10 cellular contexts compared by ENCODE assay signal in the genomic region with DNA sequence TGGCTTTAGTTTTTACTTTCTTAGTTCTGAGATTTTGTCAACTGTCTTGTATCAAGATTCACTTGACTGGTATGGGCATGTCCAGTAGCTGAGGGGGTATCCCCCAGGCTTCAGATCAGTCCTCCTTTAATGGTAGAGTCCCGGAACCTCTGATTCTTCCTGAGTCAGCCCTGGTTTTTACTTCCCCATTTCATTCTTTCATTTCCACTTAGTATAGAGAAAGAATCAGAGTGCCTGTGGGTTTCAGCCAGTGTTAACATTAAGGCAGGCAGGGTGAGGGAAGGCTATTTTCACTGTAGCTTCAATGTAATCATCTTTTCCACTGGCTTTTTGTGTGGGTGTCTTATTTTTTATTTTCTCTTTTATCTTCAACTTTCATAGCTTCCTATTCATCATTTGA. TPM values are rescaled to one million over a fixed set of nuclear protein-coding genes. Genes with fewer than 3 reads are reported as not detected.
A peak's percentile ranks its signal among the peaks of the same experiment; 100 is the strongest.
DNase-seq lines count a peak whose midpoint lies in the region; ATAC-seq and TF ChIP-seq lines count a peak whose summit lies in the region.
"Had no signal": no experiment of that assay in that cellular context is flagged by ENCODE, and none has a peak within 500 bp of the region (broad histone marks: within the 10 kb centered on the region; RNA-seq: fewer than 3 reads in every experiment).

No MANE protein-coding gene starts in this region.

- H3K4me3 Mint-ChIP-seq in activated CD4-positive, alpha-beta T cell treated with anti-CD3 and anti-CD28 coated beads, Interleukin-2, amount 10 ng/mL, durations not matched to agents 24 days and 14 days, result no peak overlapping the region
- H3K4me3 Mint-ChIP-seq in activated CD8-positive, alpha-beta memory T cell treated with anti-CD3 and anti-CD28 coated beads, Interleukin-2, amount 10 ng/mL, durations not matched to agents 7 days and 5 days, result no peak overlapping the region

- TF ChIP-seq POLR2A in HCT116 (IDR thresholded peaks at IDR 0.05; ENCODE audit: borderline replicate concordance, extremely low read depth, insufficient read depth, insufficient read length), result no peak

- RAD21 ChIA-PET in HCT116 (lab: Charles Lee; ENCODE audit: low non-redundant PET in 1 of 2, low total read pairs in 2 of 2, uncharacterized antibody in 2 of 2, unreplicated experiment in 2 of 2), result no interaction called here

- no peak overlapping the region for H3K9ac ChIP-seq in HCT116 (ENCODE audit: low read length)

- intact Hi-C loops in activated CD4-positive, alpha-beta T cell treated with anti-CD3 and anti-CD28 coated beads, Interleukin-2, amount 10 ng/mL, durations not matched to agents 24 days and 14 days (cut with micrococcal nuclease), result loop anchor here (1.0 kb wide), 1 partner anchor 9 kb away; a partner anchor contains a TSS
- intact Hi-C loops in HCT116 (cut with micrococcal nuclease) (no loop called here), mucosa of descending colon (cut with DNase I, micrococcal nuclease) (no loop called here)

- H3K36me3 ChIP-seq in HCT116 (ENCODE audit: control insufficient read depth in 1 of 2, insufficient read depth in 2 of 2, low read length in 2 of 2), result peaks cover 0 to 9% of the 10 kb centered on the region in 2 experiments; a peak in 1 of 4 replicates
- no peaks in the 10 kb centered on the region for H3K36me3 ChIP-seq in mucosa of descending colon (ENCODE audit: low read depth)

- H3K4me3 ChIP-seq in HCT116 (replicated peaks in 1 of 2; ENCODE audit: low read depth in 1 of 2, low read length in 2 of 2) (no peak overlapping the region), mucosa of descending colon (no peak overlapping the region)
- H3K4me3 ChIP-seq: A549 had no signal

- H3K4me1 Mint-ChIP-seq in activated CD4-positive, alpha-beta T cell treated with anti-CD3 and anti-CD28 coated beads, Interleukin-2, amount 10 ng/mL, durations not matched to agents 24 days and 14 days, result peaks cover 11% of the 10 kb centered on the region
- peaks cover 20% of the 10 kb centered on the region for H3K4me1 Mint-ChIP-seq in activated CD8-positive, alpha-beta memory T cell treated with anti-CD3 and anti-CD28 coated beads, Interleukin-2, amount 10 ng/mL, durations not matched to agents 7 days and 5 days

- BruUV-seq in HCT116 (replicated peaks; lab: Mats Ljungman, UMichigan), result no TSS peak

- H4K20me1 ChIP-seq in HCT116 (ENCODE audit: insufficient read depth), result no peaks in the 10 kb centered on the region

- no peak for TF ChIP-seq CTCF in HCT116 (IDR thresholded peaks at IDR 0.05 in 2 of 3, conservative IDR thresholded peaks at IDR 0.05 in 1 of 3; ENCODE audit: borderline replicate concordance in 1 of 3, insufficient read depth in 1 of 3, low read depth in 2 of 3, low read length in 2 of 3)
- no peak for TF ChIP-seq CTCF in mucosa of descending colon (IDR thresholded peaks at IDR 0.05)

- no peaks in the 10 kb centered on the region for H3K79me2 ChIP-seq in HCT116 (ENCODE audit: insufficient read depth, low read length)

- H3K27me3 Mint-ChIP-seq in activated CD4-positive, alpha-beta T cell treated with anti-CD3 and anti-CD28 coated beads, Interleukin-2, amount 10 ng/mL, durations not matched to agents 24 days and 14 days, result peaks cover 15% of the 10 kb centered on the region
- peaks cover 19% of the 10 kb centered on the region for H3K27me3 Mint-ChIP-seq in activated CD8-positive, alpha-beta memory T cell treated with anti-CD3 and anti-CD28 coated beads, Interleukin-2, amount 10 ng/mL, durations not matched to agents 7 days and 5 days

- H2AFZ ChIP-seq in HCT116 (ENCODE audit: low read depth, low read length, poor library complexity, severe bottlenecking), result no peak overlapping the region

- CTCF ChIA-PET in HCT116 (lab: Charles Lee), result interaction anchor here (1.5 kb wide), 1 partner anchor 9 kb away, joined by 6 read pairs; no protein-coding TSS in a partner anchor
- CTCF ChIA-PET in activated CD8-positive, alpha-beta memory T cell treated with anti-CD3 and anti-CD28 coated beads, Interleukin-2, amount 10 ng/mL, durations not matched to agents 7 days and 5 days (lab: Charles Lee), result interaction anchor here (0.9 to 1.3 kb wide), 2 partner anchors 8 to 442 kb away, joined by 3 to 6 read pairs; no protein-coding TSS in a partner anchor

- peak; percentile 25 for DNase-seq in activated CD4-positive, alpha-beta T cell treated with anti-CD3 and anti-CD28 coated beads, Interleukin-2, amount 10 ng/mL, durations not matched to agents 24 days and 14 days
- DNase-seq in activated CD4-positive, alpha-beta T cell treated with anti-CD3 and anti-CD28 coated beads, Interleukin-2, amount 50 U/mL, for 4 hours, result no peak
- no peak for DNase-seq in HCT116 (ENCODE audit: low read depth, low spot score)
- peak; percentile 82 to 84 for DNase-seq in Kasumi-1 (lab: John Stamatoyannopoulos, UW)
- DNase-seq in mucosa of descending colon, result peak in 1 of 3 donors; percentile 7
- no peak for DNase-seq in NCI-H1092 (lab: John Stamatoyannopoulos, UW)
- DNase-seq in activated CD8-positive, alpha-beta memory T cell treated with anti-CD3 and anti-CD28 coated beads, Interleukin-2, amount 10 ng/mL, durations not matched to agents 7 days and 5 days, result no peak
- DNase-seq in COR-L47 (lab: John Stamatoyannopoulos, UW), result no peak

- peaks cover 0 to 15% of the 10 kb centered on the region in 2 experiments; a peak in 2 of 4 replicates for H3K4me1 ChIP-seq in HCT116 (ENCODE audit: control insufficient read depth in 1 of 2, insufficient read depth in 2 of 2, low read length in 2 of 2)
- H3K4me1 ChIP-seq in mucosa of descending colon (ENCODE audit: low read depth), result no peaks in the 10 kb centered on the region
- H3K4me1 ChIP-seq: A549 had no signal

- no peaks in the 10 kb centered on the region for H3K9me3 ChIP-seq in HCT116 (ENCODE audit: control insufficient read depth in 1 of 2, insufficient read depth in 1 of 2, low read depth in 1 of 2, low read length in 2 of 2)
- H3K9me3 ChIP-seq in mucosa of descending colon, result no peaks in the 10 kb centered on the region
- H3K9me3 ChIP-seq: A549 had no signal

- POLR2A ChIA-PET in HCT116 (lab: Charles Lee), result interaction anchor here (1.0 to 1.4 kb wide), 2 partner anchors 10 to 153 kb away, joined by 3 to 4 read pairs; no protein-coding TSS in a partner anchor

- H3K27ac Mint-ChIP-seq in activated CD4-positive, alpha-beta T cell treated with anti-CD3 and anti-CD28 coated beads, Interleukin-2, amount 10 ng/mL, durations not matched to agents 24 days and 14 days, result peak overlapping the region; percentile 5
- no peak overlapping the region for H3K27ac Mint-ChIP-seq in activated CD8-positive, alpha-beta memory T cell treated with anti-CD3 and anti-CD28 coated beads, Interleukin-2, amount 10 ng/mL, durations not matched to agents 7 days and 5 days

- peaks cover 3% of the 10 kb centered on the region for H3K9me3 Mint-ChIP-seq in activated CD4-positive, alpha-beta T cell treated with anti-CD3 and anti-CD28 coated beads, Interleukin-2, amount 10 ng/mL, durations not matched to agents 24 days and 14 days
- H3K9me3 Mint-ChIP-seq in activated CD8-positive, alpha-beta memory T cell treated with anti-CD3 and anti-CD28 coated beads, Interleukin-2, amount 10 ng/mL, durations not matched to agents 7 days and 5 days (ENCODE audit: low read depth), result no peaks in the 10 kb centered on the region

- no peak overlapping the region for H3K27ac ChIP-seq in HCT116 (ENCODE audit: low read depth, low read length)
- H3K27ac ChIP-seq: A549 had no signal

- H3K9me2 ChIP-seq in HCT116 (ENCODE audit: insufficient read depth), result no peaks in the 10 kb centered on the region

- peak; percentile 29; the same call in 1 of the 2 replicates for ATAC-seq in HCT116
- ATAC-seq in mucosa of descending colon, result peak; percentile 55
- ATAC-seq in activated CD8-positive, alpha-beta memory T cell treated with anti-CD3 and anti-CD28 coated beads, Interleukin-2, amount 10 ng/mL, durations not matched to agents 7 days and 5 days, result no peak
- ATAC-seq: A549 had no signal

- TF ChIP-seq RAD21 in HCT116 (IDR thresholded peaks at IDR 0.05; ENCODE audit: low read depth), result no peak

- no peak overlapping the region for H3K4me2 ChIP-seq in HCT116 (ENCODE audit: low read length)
- H3K4me2 ChIP-seq: A549 had no signal

- H3K36me3 Mint-ChIP-seq in activated CD4-positive, alpha-beta T cell treated with anti-CD3 and anti-CD28 coated beads, Interleukin-2, amount 10 ng/mL, durations not matched to agents 24 days and 14 days (ENCODE audit: low read depth), result peaks cover 1% of the 10 kb centered on the region
- peaks cover 3% of the 10 kb centered on the region for H3K36me3 Mint-ChIP-seq in activated CD8-positive, alpha-beta memory T cell treated with anti-CD3 and anti-CD28 coated beads, Interleukin-2, amount 10 ng/mL, durations not matched to agents 7 days and 5 days

- H3K27me3 ChIP-seq in HCT116 (ENCODE audit: insufficient read depth, low read length), result no peaks in the 10 kb centered on the region

TF ChIP-seq in HCT116, 20 proteins besides CTCF, POLR2A, EP300 and RAD21:
- TF ChIP-seq ZNF274 (IDR thresholded peaks at IDR 0.05; ENCODE audit: low read depth, low read length) (no peak), EZH2phosphoT487 (IDR thresholded peaks at IDR 0.05; ENCODE audit: borderline replicate concordance) (no peak), SIN3A (IDR thresholded peaks at IDR 0.05; ENCODE audit: low read depth) (no peak)

RNA-seq across cellular contexts. Expression of a gene that starts 8.3 kb away (rescaled TPM):
- total RNA-seq in activated CD4-positive, alpha-beta T cell treated with anti-CD3 and anti-CD28 coated beads, Interleukin-2, amount 10 ng/mL, durations not matched to agents 24 days and 14 days, result 22.2 and 24.4 TPM in 2 replicates
- 35.3 TPM for total RNA-seq in HCT116 (2021; ENCODE audit: unreplicated experiment)
- polyA plus RNA-seq in HCT116 (2012), result 12.0 and 15.6 TPM in 2 replicates
- 10 to 100 TPM; 20.6 to 31.1 (median 29.0) TPM for total RNA-seq in mucosa of descending colon
- total RNA-seq in activated CD8-positive, alpha-beta memory T cell treated with anti-CD3 and anti-CD28 coated beads, Interleukin-2, amount 10 ng/mL, durations not matched to agents 7 days and 5 days, result 10 to 100 TPM; 18.3 to 25.3 TPM

RNA-seq across cellular contexts. Expression of a gene that starts 44.2 kb away (rescaled TPM):
- total RNA-seq in activated CD4-positive, alpha-beta T cell treated with anti-CD3 and anti-CD28 coated beads, Interleukin-2, amount 10 ng/mL, durations not matched to agents 24 days and 14 days, result not detected in 2 replicates
- 22.9 TPM for total RNA-seq in HCT116 (2021; ENCODE audit: unreplicated experiment)
- 17.3 and 18.7 TPM in 2 replicates for polyA plus RNA-seq in HCT116 (2012)
- total RNA-seq in mucosa of descending colon, result not detected
- total RNA-seq in activated CD8-positive, alpha-beta memory T cell treated with anti-CD3 and anti-CD28 coated beads, Interleukin-2, amount 10 ng/mL, durations not matched to agents 7 days and 5 days, result under 1 TPM in 1 of 2 experiments, not detected in 1; 0.12 TPM
- total RNA-seq: urinary bladder had no signal
- polyA plus RNA-seq: urinary bladder had no signal

Comparison
In these comparisons a context has a peak if more than half of its experiments do, and no peak if none do; other contexts are left out.
1. DNase-seq: peak in activated CD4-positive, alpha-beta T cell treated with anti-CD3 and anti-CD28 coated beads, Interleukin-2, amount 10 ng/mL, durations not matched to agents 24 days and 14 days (single experiment) and Kasumi-1 (2 of 2); none in activated CD4-positive, alpha-beta T cell treated with anti-CD3 and anti-CD28 coated beads, Interleukin-2, amount 50 U/mL, for 4 hours (0 of 2), HCT116 (single experiment), NCI-H1092 (single experiment), activated CD8-positive, alpha-beta memory T cell treated with anti-CD3 and anti-CD28 coated beads, Interleukin-2, amount 10 ng/mL, durations not matched to agents 7 days and 5 days (single experiment) and COR-L47 (single experiment).
2. RNA of a gene that starts 44.2 kb away (total RNA-seq): 22.9 TPM in HCT116 (single experiment); 0.12 TPM in activated CD8-positive, alpha-beta memory T cell treated with anti-CD3 and anti-CD28 coated beads, Interleukin-2, amount 10 ng/mL, durations not matched to agents 7 days and 5 days, not detected in activated CD4-positive, alpha-beta T cell treated with anti-CD3 and anti-CD28 coated beads, Interleukin-2, amount 10 ng/mL, durations not matched to agents 24 days and 14 days and not detected in mucosa of descending colon; every median in the first group is over 10 times any median in the second.